17 cellular contexts compared by ENCODE assay signal in the genomic region with DNA sequence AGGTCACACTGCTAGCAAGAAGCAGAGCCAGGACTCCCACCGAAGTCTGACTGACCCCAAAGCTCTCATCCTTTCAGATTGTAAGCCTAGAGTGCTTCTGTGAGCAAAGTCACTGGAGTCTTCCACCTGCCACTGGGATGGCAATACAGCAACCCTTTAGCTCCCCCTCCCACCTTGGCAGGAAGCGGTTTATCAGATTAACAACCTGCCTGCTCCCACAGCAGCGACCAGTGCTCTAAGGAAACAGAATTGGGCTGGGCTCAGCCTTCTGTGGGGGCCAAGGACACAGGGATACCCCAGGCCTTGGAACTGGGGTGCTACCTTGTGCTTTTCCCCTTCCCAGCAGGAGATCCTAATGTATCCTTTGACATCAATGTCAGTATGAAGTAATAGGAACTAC.
DNase-seq lines count a peak whose midpoint lies in the region; ATAC-seq, FAIRE-seq and TF ChIP-seq lines count a peak whose summit lies in the region.
"Had no signal": no experiment of that assay in that cellular context is flagged by ENCODE, and none has a peak within 500 bp of the region (broad histone marks: within the 10 kb centered on the region; RNA-seq: fewer than 3 reads in every experiment).

No MANE protein-coding gene starts in this region.

- no peak overlapping the region for H3K9ac ChIP-seq in GM12878 (ENCODE audit: control insufficient read depth, insufficient read depth, low read length)
- H3K9ac ChIP-seq: GM23248 had no signal

- SMC1A ChIA-PET in GM12878 (lab: Charles Lee; ENCODE audit: uncharacterized antibody, unreplicated experiment) = interaction anchor here (0.5 to 2.6 kb wide), 3 partner anchors 11 to 1346 kb away, joined by 3 to 11 read pairs (median 3); no protein-coding TSS in a partner anchor

- TF ChIP-seq POLR2A in GM12878 (IDR thresholded peaks at IDR 0.05; ENCODE audit: low read depth, low read length) = no peak

- no peak for FAIRE-seq in GM12878 (lab: Jason Lieb, UNC)
- FAIRE-seq: A549, D721Med had no signal

- no peak for TF ChIP-seq CTCF in GM12878 (IDR thresholded peaks at IDR 0.05 in 2 of 3, conservative IDR thresholded peaks at IDR 0.05 in 1 of 3; ENCODE audit: control insufficient read depth in 2 of 3, extremely low read depth in 1 of 3, insufficient read depth in 1 of 3, low read depth in 3 of 3, low read length in 3 of 3)

- no peaks in the 10 kb centered on the region for H3K9me3 ChIP-seq in GM12878 (replicated peaks; ENCODE audit: control insufficient read depth, insufficient read depth, low read length)
- H3K9me3 ChIP-seq: A549, ascending aorta, gastrocnemius medialis, sigmoid colon, uterus had no signal

- TF ChIP-seq RAD21 in GM12878 (IDR thresholded peaks at IDR 0.05; ENCODE audit: insufficient read depth, low read depth, low read length) = no peak

- H4K20me1 ChIP-seq in GM12878 (ENCODE audit: control insufficient read depth, insufficient read depth) = no peaks in the 10 kb centered on the region

- intact Hi-C loops in GM12878 (cut with micrococcal nuclease; ENCODE audit: unreplicated experiment) = no loop called here

- H3K9me3 Mint-ChIP-seq in activated CD4-positive, alpha-beta memory T cell treated with anti-CD3 and anti-CD28 coated beads, Interleukin-2, amount 10 ng/mL, durations not matched to agents 7 days and 5 days = peaks cover under 1% of the 10 kb centered on the region

- CTCF ChIA-PET in activated CD4-positive, alpha-beta memory T cell treated with anti-CD3 and anti-CD28 coated beads, Interleukin-2, amount 10 ng/mL, durations not matched to agents 7 days and 5 days (lab: Charles Lee) = interaction anchor here (0.5 to 1.2 kb wide), 5 partner anchors 9 to 389 kb away, joined by 3 read pairs; no protein-coding TSS in a partner anchor
- CTCF ChIA-PET in GM12878 (lab: Yijun Ruan, JAX) = no interaction called here

- no peak overlapping the region for H3K27ac ChIP-seq in GM12878 (ENCODE audit: control insufficient read depth, insufficient read depth)
- H3K27ac ChIP-seq: A549, ascending aorta, dorsolateral prefrontal cortex, gastrocnemius medialis, GM23248, sigmoid colon, uterus had no signal

- H3K36me3 Mint-ChIP-seq in activated CD4-positive, alpha-beta memory T cell treated with anti-CD3 and anti-CD28 coated beads, Interleukin-2, amount 10 ng/mL, durations not matched to agents 7 days and 5 days (ENCODE audit: low read depth) = no peaks in the 10 kb centered on the region

- H3K27me3 ChIP-seq in GM12878 (replicated peaks in 1 of 2; ENCODE audit: control insufficient read depth in 2 of 2, insufficient read depth in 2 of 2, low read length in 1 of 2) = no peaks in the 10 kb centered on the region
- H3K27me3 ChIP-seq: ascending aorta, dorsolateral prefrontal cortex, gastrocnemius medialis, sigmoid colon, uterus had no signal

- no peak for TF ChIP-seq EP300 in GM12878 (IDR thresholded peaks at IDR 0.05; ENCODE audit: borderline replicate concordance in 1 of 2, control insufficient read depth in 1 of 2, low read depth in 2 of 2, low read length in 2 of 2)

- no peak overlapping the region for H3K4me2 ChIP-seq in GM12878 (ENCODE audit: control insufficient read depth, insufficient read depth)
- H3K4me2 ChIP-seq: A549 had no signal

- H3K36me3 ChIP-seq in GM12878 (ENCODE audit: control insufficient read depth in 2 of 2, insufficient read depth in 2 of 2, low read length in 1 of 2) = no peaks in the 10 kb centered on the region
- H3K36me3 ChIP-seq: ascending aorta, gastrocnemius medialis, sigmoid colon, uterus had no signal

- RAD21 ChIA-PET in GM12878 (lab: Charles Lee; ENCODE audit: unreplicated experiment) = no interaction called here

- no peak overlapping the region for H3K4me3 Mint-ChIP-seq in activated CD4-positive, alpha-beta memory T cell treated with anti-CD3 and anti-CD28 coated beads, Interleukin-2, amount 10 ng/mL, durations not matched to agents 7 days and 5 days

- no peaks in the 10 kb centered on the region; the same call in 1 of the 2 replicates for H3K4me1 ChIP-seq in GM12878 (ENCODE audit: control insufficient read depth, insufficient read depth, low read length)
- H3K4me1 ChIP-seq: A549, ascending aorta, gastrocnemius medialis, sigmoid colon, uterus had no signal

- no peak overlapping the region for H3K4me3 ChIP-seq in GM12878
- H3K4me3 ChIP-seq: A549, ascending aorta, dorsolateral prefrontal cortex, gastrocnemius medialis, GM23248, sigmoid colon, uterus had no signal

- BruUV-seq in GM12878 (replicated peaks; lab: Mats Ljungman, UMichigan) = no TSS peak

- 24% methylated on average over 3 of the region's 3 CpGs for WGBS in GM12878 (ENCODE audit: insufficient coverage, insufficient replicate concordance, low lambda C conversion rate, missing lambda C conversion rate)

- H3K79me2 ChIP-seq in GM12878 (ENCODE audit: control insufficient read depth, insufficient read depth, low read length) = no peaks in the 10 kb centered on the region

- in situ Hi-C loops in GM12878 (cut with MboI) = no loop called here

- POLR2A ChIA-PET in activated CD4-positive, alpha-beta memory T cell treated with anti-CD3 and anti-CD28 coated beads, Interleukin-2, amount 10 ng/mL, durations not matched to agents 7 days and 5 days (lab: Charles Lee) = interaction anchor here (0.6 to 2.8 kb wide), 5 partner anchors 11 to 95 kb away, joined by 3 to 11 read pairs (median 4); no protein-coding TSS in a partner anchor
- POLR2A ChIA-PET in GM12878 (lab: Charles Lee) = no interaction called here

- DNase-seq in activated CD4-positive, CD25-positive, alpha-beta regulatory T cell treated with anti-CD3 and anti-CD28 coated beads, Interleukin-2, amount 50 U/mL, for 72 hours = no peak
- peak; percentile 66 for DNase-seq in activated CD4-positive, alpha-beta memory T cell treated with anti-CD3 and anti-CD28 coated beads, Interleukin-2, amount 10 ng/mL, durations not matched to agents 7 days and 5 days
- no peak for DNase-seq in GM12878 (ENCODE audit: low read depth, low spot score)
- DNase-seq in stimulated activated CD8-positive, alpha-beta memory T cell treated with anti-CD3 and anti-CD28 coated beads, Interleukin-12 subunit alpha, Interleukin-12 subunit beta, amount 100 ng/mL, for 1 hour (ENCODE audit: low read depth) = peak; percentile 7
- no peak for DNase-seq in NCI-H128 (lab: John Stamatoyannopoulos, UW; ENCODE audit: unreplicated experiment)
- DNase-seq: dorsolateral prefrontal cortex, gastrocnemius medialis, GM23248, NCI-H1092, sigmoid colon, uterus had no signal

- H3K27ac Mint-ChIP-seq in activated CD4-positive, alpha-beta memory T cell treated with anti-CD3 and anti-CD28 coated beads, Interleukin-2, amount 10 ng/mL, durations not matched to agents 7 days and 5 days = peak overlapping the region; percentile 72

- no peak overlapping the region; the same call in 1 of the 2 replicates for H2AFZ ChIP-seq in GM12878 (ENCODE audit: control insufficient read depth, low read depth, low read length)
- H2AFZ ChIP-seq: GM23248 had no signal

- no peaks in the 10 kb centered on the region for H3K27me3 Mint-ChIP-seq in activated CD4-positive, alpha-beta memory T cell treated with anti-CD3 and anti-CD28 coated beads, Interleukin-2, amount 10 ng/mL, durations not matched to agents 7 days and 5 days

- peak; percentile 9 to 49 for ATAC-seq in activated CD4-positive, CD25-positive, alpha-beta regulatory T cell treated with anti-CD3 and anti-CD28 coated beads, Interleukin-2, amount 50 U/mL, for 24 hours
- ATAC-seq in GM12878 (peak; percentile 20; the same call in 1 of the 3 replicates), GM18498 (IDR thresholded peaks at IDR 0.05; ENCODE audit: unreplicated experiment) (no peak), HG03571 (IDR thresholded peaks at IDR 0.05; ENCODE audit: unreplicated experiment) (no peak)
- ATAC-seq: A549, gastrocnemius medialis had no signal

- H3K4me1 Mint-ChIP-seq in activated CD4-positive, alpha-beta memory T cell treated with anti-CD3 and anti-CD28 coated beads, Interleukin-2, amount 10 ng/mL, durations not matched to agents 7 days and 5 days = peaks cover 40% of the 10 kb centered on the region

TF ChIP-seq in GM12878, 131 proteins besides CTCF, POLR2A, EP300 and RAD21:
- no peak for TF ChIP-seq TAF1 (IDR thresholded peaks at IDR 0.05; ENCODE audit: borderline replicate concordance, low read depth, low read length)
- no peak for TF ChIP-seq MEF2B (IDR thresholded peaks at IDR 0.05; ENCODE audit: partially characterized antibody, poor library complexity, severe bottlenecking)

Comparison
In these comparisons a context has a peak if more than half of its experiments do, and no peak if none do; other contexts are left out.
1. ATAC-seq: peak in activated CD4-positive, CD25-positive, alpha-beta regulatory T cell treated with anti-CD3 and anti-CD28 coated beads, Interleukin-2, amount 50 U/mL, for 24 hours (2 of 2) and GM12878 (single experiment); none in GM18498 (single experiment) and HG03571 (single experiment).
2. DNase-seq: peak in activated CD4-positive, alpha-beta memory T cell treated with anti-CD3 and anti-CD28 coated beads, Interleukin-2, amount 10 ng/mL, durations not matched to agents 7 days and 5 days (single experiment) and stimulated activated CD8-positive, alpha-beta memory T cell treated with anti-CD3 and anti-CD28 coated beads, Interleukin-12 subunit alpha, Interleukin-12 subunit beta, amount 100 ng/mL, for 1 hour (single experiment); none in activated CD4-positive, CD25-positive, alpha-beta regulatory T cell treated with anti-CD3 and anti-CD28 coated beads, Interleukin-2, amount 50 U/mL, for 72 hours (single experiment), GM12878 (single experiment) and NCI-H128 (single experiment).